In the genomic region with DNA sequence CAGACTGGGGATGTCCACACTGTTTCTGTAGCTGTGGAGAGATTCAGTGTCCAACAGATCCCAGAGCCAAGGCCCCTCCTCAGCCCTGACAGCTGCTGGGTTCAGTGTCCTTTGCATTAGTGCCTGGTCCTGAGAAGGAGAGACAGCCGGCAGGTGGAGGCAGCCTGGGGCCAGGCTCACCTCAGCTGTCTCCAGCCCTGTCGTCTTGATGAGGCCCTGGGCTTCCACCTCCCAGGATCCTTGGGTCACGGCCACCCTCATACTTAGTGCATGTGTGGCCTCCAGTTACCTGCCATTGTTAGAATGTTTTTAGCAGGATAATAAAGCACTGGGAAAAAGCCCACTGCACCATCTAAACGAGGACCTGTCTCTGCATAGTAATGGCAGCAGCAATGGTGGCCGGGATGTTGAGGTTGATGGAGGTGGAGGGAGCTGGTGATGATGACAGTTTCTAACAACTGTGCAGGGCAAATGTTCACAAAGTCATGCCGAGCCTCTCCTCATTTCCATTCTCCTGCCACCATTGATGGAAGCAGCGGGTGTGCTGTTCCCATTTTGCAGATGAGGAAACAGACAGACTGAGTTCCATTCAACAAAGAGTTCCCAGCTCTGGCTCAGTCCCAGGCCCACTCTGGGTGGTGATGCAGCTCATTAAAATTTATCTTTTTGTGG, we compare ENCODE assay signal across 11 cellular contexts. TPM values are rescaled to one million over a fixed set of nuclear protein-coding genes. Genes with fewer than 3 reads are reported as not detected.
DNase-seq lines count a peak whose midpoint lies in the region; ATAC-seq and TF ChIP-seq lines count a peak whose summit lies in the region.
"Had no signal": no experiment of that assay in that cellular context is flagged by ENCODE, and none has a peak within 500 bp of the region (broad histone marks: within the 10 kb centered on the region; RNA-seq: fewer than 3 reads in every experiment).

No MANE protein-coding gene starts in this region.

- no peaks in the 10 kb centered on the region for H3K9me3 ChIP-seq in T-helper 17 cell (ENCODE audit: control insufficient read depth, low read length, poor library complexity, severe bottlenecking)
- no peaks in the 10 kb centered on the region for H3K9me3 ChIP-seq in stomach
- H3K9me3 ChIP-seq: BE2C, upper lobe of left lung had no signal

- H3K4me3 ChIP-seq in fibroblast of mammary gland (ENCODE audit: control insufficient read depth, low read depth, low read length) (no peak overlapping the region), stomach (no peak overlapping the region)
- H3K4me3 ChIP-seq: upper lobe of left lung had no signal

- H3K4me1 Mint-ChIP-seq in activated naive CD4-positive, alpha-beta T cell treated with anti-CD3 and anti-CD28 coated beads for 36 hours (ENCODE audit: low read depth) = peaks cover 96% of the 10 kb centered on the region
- H3K4me1 Mint-ChIP-seq in T-helper 17 cell = peaks cover 80% of the 10 kb centered on the region

- intact Hi-C loops in activated naive CD4-positive, alpha-beta T cell treated with anti-CD3 and anti-CD28 coated beads for 36 hours (cut with micrococcal nuclease) = loop anchor here (1.0 to 5.0 kb wide), 6 partner anchors 13 to 1564 kb away; a partner anchor contains a TSS
- intact Hi-C loops in stomach (cut with DNase I; ENCODE audit: low total_unique reads) = no loop called here

- no peak for TF ChIP-seq POLR2A in stomach (IDR thresholded peaks at IDR 0.05)

- TF ChIP-seq CTCF in fibroblast of mammary gland (conservative IDR thresholded peaks at IDR 0.05; ENCODE audit: control insufficient read depth, insufficient read depth, low read depth, low read length) (no peak), stomach (IDR thresholded peaks at IDR 0.05) (no peak)

- peak overlapping the region; percentile 68 for H3K4me3 Mint-ChIP-seq in activated naive CD4-positive, alpha-beta T cell treated with anti-CD3 and anti-CD28 coated beads for 36 hours
- peak overlapping the region; percentile 87 for H3K4me3 Mint-ChIP-seq in T-helper 17 cell

- H3K27ac ChIP-seq in stomach = peak overlapping the region in 4 of 5 donors; percentile 38 to 78 (median 64)

- no peaks in the 10 kb centered on the region for H3K27me3 ChIP-seq in stomach
- H3K27me3 ChIP-seq: BE2C, upper lobe of left lung had no signal

- H3K27me3 Mint-ChIP-seq in activated naive CD4-positive, alpha-beta T cell treated with anti-CD3 and anti-CD28 coated beads for 36 hours (ENCODE audit: low read depth) = no peaks in the 10 kb centered on the region
- no peaks in the 10 kb centered on the region for H3K27me3 Mint-ChIP-seq in T-helper 17 cell

- H3K36me3 Mint-ChIP-seq in activated naive CD4-positive, alpha-beta T cell treated with anti-CD3 and anti-CD28 coated beads for 36 hours (ENCODE audit: low read depth) = no peaks in the 10 kb centered on the region
- H3K36me3 Mint-ChIP-seq in T-helper 17 cell (ENCODE audit: low read depth) = no peaks in the 10 kb centered on the region

- H3K4me1 ChIP-seq in stomach = peaks cover 42 to 83% (median 66%) of the 10 kb centered on the region in 4 donors
- H3K4me1 ChIP-seq: BE2C had no signal

- no peak for DNase-seq in activated naive CD4-positive, alpha-beta T cell treated with anti-CD3 and anti-CD28 coated beads for 36 hours
- no peak for DNase-seq in activated naive CD4-positive, alpha-beta T cell treated with Interleukin-2 at 50 U/mL for 16 hours
- DNase-seq in T-helper 17 cell (no peak), fibroblast of mammary gland (ENCODE audit: low read depth) (peak; percentile 3), stomach (no peak), occipital lobe (lab: John Stamatoyannopoulos, UW) (no peak)

- ATAC-seq in T-helper 17 cell = no peak
- ATAC-seq in HG03196 (IDR thresholded peaks at IDR 0.05; ENCODE audit: unreplicated experiment) = no peak
- no peak for ATAC-seq in GM19324 (IDR thresholded peaks at IDR 0.05; ENCODE audit: low FRiP score, unreplicated experiment)

- WGBS in stomach, 5 donors = 85 to 92% (median 88%) methylated on average over 7 of the region's 7 CpGs

- H3K27ac Mint-ChIP-seq in activated naive CD4-positive, alpha-beta T cell treated with anti-CD3 and anti-CD28 coated beads for 36 hours = peak overlapping the region; percentile 99
- H3K27ac Mint-ChIP-seq in T-helper 17 cell = peak overlapping the region; percentile 99

- no peaks in the 10 kb centered on the region for H3K9me3 Mint-ChIP-seq in activated naive CD4-positive, alpha-beta T cell treated with anti-CD3 and anti-CD28 coated beads for 36 hours

- CTCF ChIA-PET in activated naive CD4-positive, alpha-beta T cell treated with anti-CD3 and anti-CD28 coated beads for 36 hours (lab: Charles Lee) = interaction anchor here (0.8 to 7.4 kb wide), 8 partner anchors 11 to 43 kb away, joined by 3 to 75 read pairs (median 4); a partner anchor contains a TSS

- no peak for TF ChIP-seq EP300 in stomach (IDR thresholded peaks at IDR 0.05)

- no peaks in the 10 kb centered on the region for H3K36me3 ChIP-seq in stomach
- H3K36me3 ChIP-seq: BE2C, upper lobe of left lung had no signal

RNA-seq across cellular contexts. Expression of a gene that starts 17.7 kb away (rescaled TPM):
- 1 to 10 TPM; 2.4 to 2.5 TPM for total RNA-seq in activated naive CD4-positive, alpha-beta T cell treated with anti-CD3 and anti-CD28 coated beads for 36 hours
- 1 to 10 TPM; 2.3 to 6.5 TPM for total RNA-seq in T-helper 17 cell
- 100 to 1,000 TPM in 1 of 5 donors, 10 to 100 TPM in 3, 1 to 10 TPM in 1; 9.6 to 199 (median 34.8) TPM for total RNA-seq in stomach
- polyA plus RNA-seq in stomach = 10 to 100 TPM in 1 of 3 donors, 1 to 10 TPM in 2; 2.0 to 17.1 (median 2.2) TPM
- total RNA-seq in occipital lobe = not detected

RNA-seq across cellular contexts. Expression of a gene that starts 31.6 kb away (rescaled TPM):
- total RNA-seq in activated naive CD4-positive, alpha-beta T cell treated with anti-CD3 and anti-CD28 coated beads for 36 hours = not detected
- not detected for total RNA-seq in T-helper 17 cell
- total RNA-seq in stomach = not detected
- not detected for polyA plus RNA-seq in stomach
- 3.0 TPM for total RNA-seq in occipital lobe
- total RNA-seq: HT-29 had no signal

RNA-seq across cellular contexts. Expression of a gene that starts 38.4 kb away (rescaled TPM):
- not detected for total RNA-seq in activated naive CD4-positive, alpha-beta T cell treated with anti-CD3 and anti-CD28 coated beads for 36 hours
- total RNA-seq in T-helper 17 cell (not detected), stomach (not detected), occipital lobe (not detected)
- polyA plus RNA-seq in stomach = not detected
- total RNA-seq: HT-29, upper lobe of left lung had no signal
